ENCODE assay signal across 1 cellular context in genomic region chr2:218881744-218882462, GRCh38.
TF ChIP-seq lines count a peak whose summit lies in the region.

No MANE protein-coding gene starts in this region.

TF ChIP-seq in H1, 55 proteins besides CTCF, POLR2A, EP300 and RAD21:
- no peak for TF ChIP-seq USF2 (IDR thresholded peaks at IDR 0.05; ENCODE audit: low read length)
- no peak for TF ChIP-seq MAFK (IDR thresholded peaks at IDR 0.05; ENCODE audit: low read depth, low read length)
- TF ChIP-seq RNF2 (IDR thresholded peaks at IDR 0.05; ENCODE audit: borderline replicate concordance, low read depth, low read length, missing control alignments, poor library complexity, severe bottlenecking): no peak
- no peak for TF ChIP-seq YY1 (IDR thresholded peaks at IDR 0.05; ENCODE audit: low read depth, low read length)
- no peak for TF ChIP-seq NANOG (IDR thresholded peaks at IDR 0.05; ENCODE audit: insufficient read depth, low read depth, low read length, poor library complexity, severe bottlenecking)
- peak; percentile 24 for TF ChIP-seq EZH2 (IDR thresholded peaks at IDR 0.05; ENCODE audit: low read depth, low read length, severe bottlenecking)
TF ChIP-seq in H1: peak in this region for 1.
